9 cellular contexts compared by ENCODE assay signal in genomic region chrX:119004920-119005524, GRCh38. TPM values are rescaled to one million over a fixed set of nuclear protein-coding genes. Genes with fewer than 3 reads are reported as not detected.
DNase-seq lines count a peak whose midpoint lies in the region; ATAC-seq and TF ChIP-seq lines count a peak whose summit lies in the region.
"Had no signal": no experiment of that assay in that cellular context is flagged by ENCODE, and none has a peak within 500 bp of the region (broad histone marks: within the 10 kb centered on the region; RNA-seq: fewer than 3 reads in every experiment).

No MANE protein-coding gene starts in this region.

- no peaks in the 10 kb centered on the region for H3K36me3 Mint-ChIP-seq in activated naive CD4-positive, alpha-beta T cell treated with anti-CD3 and anti-CD28 coated beads, Interleukin-2, amount 50 U/mL, for 72 hours

- H3K36me3 ChIP-seq in SJSA1 (no peaks in the 10 kb centered on the region), left ventricle myocardium inferior (peaks cover 10% of the 10 kb centered on the region), gastrocnemius medialis (peaks cover 0 to 7% of the 10 kb centered on the region in 2 donors)

- TF ChIP-seq CTCF in left ventricle myocardium inferior (IDR thresholded peaks at IDR 0.05; ENCODE audit: borderline replicate concordance) (peak; percentile 83), gastrocnemius medialis (IDR thresholded peaks at IDR 0.05 in 4 of 5, conservative IDR thresholded peaks at IDR 0.05 in 1 of 5) (peak; percentile 31 to 83 (median 58))

- DNase-seq in CMK (ENCODE audit: low read depth) (peak; percentile 15), HPDE6-E6E7 (ENCODE audit: extremely low spot score) (peak; percentile 33), SJSA1 (ENCODE audit: low read depth in 1 of 2, low spot score in 2 of 2) (peak; percentile 11 to 42), left ventricle myocardium inferior (peak; percentile 41), gastrocnemius medialis (peak in 1 of 2 donors; percentile 41), dedifferentiated amniotic fluid mesenchymal stem cell (ENCODE audit: extremely low spot score) (no peak)
- peak; percentile 45 to 52 for DNase-seq in activated naive CD4-positive, alpha-beta T cell treated with anti-CD3 and anti-CD28 coated beads, Interleukin-2, amount 50 U/mL, for 72 hours (ENCODE audit: low spot score in 2 of 2)

- H3K27me3 ChIP-seq in SJSA1 (replicated peaks) (no peaks in the 10 kb centered on the region), left ventricle myocardium inferior (ENCODE audit: low read depth) (no peaks in the 10 kb centered on the region), gastrocnemius medialis (no peaks in the 10 kb centered on the region)

- H3K9me3 ChIP-seq in SJSA1 (replicated peaks), result no peaks in the 10 kb centered on the region
- H3K9me3 ChIP-seq in left ventricle myocardium inferior (replicated peaks), result no peaks in the 10 kb centered on the region
- no peaks in the 10 kb centered on the region for H3K9me3 ChIP-seq in gastrocnemius medialis

- H3K27ac ChIP-seq in SJSA1 (no peak overlapping the region), left ventricle myocardium inferior (replicated peaks) (no peak overlapping the region), gastrocnemius medialis (no peak overlapping the region)

- H3K4me3 ChIP-seq in SJSA1 (no peak overlapping the region), left ventricle myocardium inferior (no peak overlapping the region), gastrocnemius medialis (no peak overlapping the region)

- no peaks in the 10 kb centered on the region for H3K9me3 Mint-ChIP-seq in activated naive CD4-positive, alpha-beta T cell treated with anti-CD3 and anti-CD28 coated beads, Interleukin-2, amount 50 U/mL, for 72 hours

- H3K4me1 ChIP-seq in SJSA1 (replicated peaks), result no peaks in the 10 kb centered on the region
- H3K4me1 ChIP-seq in left ventricle myocardium inferior, result peaks cover 10% of the 10 kb centered on the region
- H3K4me1 ChIP-seq in gastrocnemius medialis, result no peaks in the 10 kb centered on the region

- ATAC-seq in GM19328 (IDR thresholded peaks at IDR 0.05; ENCODE audit: unreplicated experiment) (peak; percentile 90), gastrocnemius medialis (peak in 1 of 2 donors; percentile 76)
- peak; percentile 81 to 82 for ATAC-seq in activated naive CD4-positive, alpha-beta T cell treated with anti-CD3 and anti-CD28 coated beads, Interleukin-2, amount 50 U/mL, for 72 hours

- in situ Hi-C loops in gastrocnemius medialis (cut with MboI; ENCODE audit: low sequenced_read_pairs in 4 of 4), result no loop called here

- no peak for TF ChIP-seq POLR2A in gastrocnemius medialis (IDR thresholded peaks at IDR 0.05)

- H3K27ac Mint-ChIP-seq in activated naive CD4-positive, alpha-beta T cell treated with anti-CD3 and anti-CD28 coated beads, Interleukin-2, amount 50 U/mL, for 72 hours, result no peak overlapping the region

- intact Hi-C loops in left ventricle myocardium inferior (cut with micrococcal nuclease) (loop anchor here (2.0 to 10.0 kb wide), 2 partner anchors 60 to 158 kb away; no protein-coding TSS in a partner anchor), gastrocnemius medialis (cut with DNase I; ENCODE audit: low total_unique reads) (loop anchor here (5.0 kb wide), 1 partner anchor 158 kb away; no protein-coding TSS in a partner anchor)

RNA-seq across cellular contexts. Expression of gene LONRF3, which starts 30.6 kb away (rescaled TPM):
- total RNA-seq in SJSA1 (2014; rRNA removed; shearing (Covaris generic)), result 0.06 and 1.1 TPM in 2 replicates
- total RNA-seq in activated naive CD4-positive, alpha-beta T cell treated with anti-CD3 and anti-CD28 coated beads, Interleukin-2, amount 50 U/mL, for 72 hours, result 1 to 10 TPM; 4.5 to 5.1 TPM
- total RNA-seq in left ventricle myocardium inferior (0.93 TPM), gastrocnemius medialis (10 to 100 TPM; 15.7 to 73.3 (median 42.3) TPM)
- total RNA-seq: T-helper 2 cell treated with Interferon-gamma antibody and Interleukin-4, amounts not matched to agents 100 ng/mL and 5 ng/mL, for 36 hours had no signal
